Comparison of ENCODE assay signal across 8 cellular contexts in the genomic region with DNA sequence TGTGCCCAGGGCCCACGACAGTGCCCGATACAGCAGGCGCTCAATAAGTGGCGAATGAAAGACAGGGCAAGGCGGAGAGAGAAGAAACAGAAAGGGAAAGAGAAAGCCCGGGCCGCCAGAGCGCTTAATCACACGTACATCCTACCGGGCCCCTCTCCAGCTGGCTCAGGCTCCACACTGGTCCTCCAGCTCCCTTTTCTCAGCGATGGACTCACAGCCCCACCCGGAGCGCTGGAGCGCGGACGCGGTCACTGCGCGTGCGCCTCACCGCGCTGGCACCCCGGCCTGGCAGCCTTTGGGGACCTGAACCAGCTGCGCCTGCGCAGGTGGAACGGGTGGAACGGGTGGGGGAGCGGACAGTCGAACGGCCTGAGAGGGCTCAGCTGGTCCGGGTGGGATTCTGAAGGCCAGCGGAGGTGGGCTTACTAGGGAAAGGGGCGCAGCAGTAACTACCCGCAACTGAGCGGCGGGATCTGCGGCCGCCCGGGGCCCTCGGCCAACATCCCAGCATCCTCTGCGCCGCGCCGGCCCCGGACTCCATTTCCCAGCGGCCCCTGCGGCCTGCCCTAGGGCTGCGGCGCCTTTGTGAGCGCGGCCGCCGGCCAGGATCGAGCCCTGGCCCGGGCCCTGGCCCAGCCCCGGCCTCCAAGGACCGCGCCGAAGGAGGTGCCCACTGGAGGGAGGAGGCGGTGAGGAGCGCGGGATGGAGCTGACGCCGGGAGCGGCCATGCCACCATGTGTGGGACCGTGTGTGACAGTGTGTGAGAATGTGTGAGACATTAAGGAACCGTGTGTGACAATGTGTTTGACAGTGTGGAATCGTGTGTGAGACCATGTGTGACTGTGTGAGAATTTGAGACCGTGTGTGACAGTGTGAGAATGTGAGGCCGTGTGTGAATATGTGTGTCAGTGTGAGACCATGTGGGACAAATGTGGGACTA. TPM values are rescaled to one million over a fixed set of nuclear protein-coding genes. Genes with fewer than 3 reads are reported as not detected.
DNase-seq lines count a peak whose midpoint lies in the region.

A gene (plus strand): TSS at position 569 of the 941 bp plus-strand sequence. CDS start 2,783 bp downstream, outside the sequence.

- H3K27me3 ChIP-seq in MG63: no peaks in the 10 kb centered on the region

- H3K9me3 Mint-ChIP-seq in activated naive CD4-positive, alpha-beta T cell treated with anti-CD3 and anti-CD28 coated beads, Interleukin-2, amount 50 U/mL, for 24 hours: peaks cover 37% of the 10 kb centered on the region

- peak within 1 kb of the TSS; percentile 88 for H3K4me3 Mint-ChIP-seq in activated naive CD4-positive, alpha-beta T cell treated with anti-CD3 and anti-CD28 coated beads, Interleukin-2, amount 50 U/mL, for 24 hours

- H3K36me3 Mint-ChIP-seq in activated naive CD4-positive, alpha-beta T cell treated with anti-CD3 and anti-CD28 coated beads, Interleukin-2, amount 50 U/mL, for 24 hours: peaks cover 52% of the 10 kb centered on the region

- no peaks in the 10 kb centered on the region for H3K27me3 Mint-ChIP-seq in activated naive CD4-positive, alpha-beta T cell treated with anti-CD3 and anti-CD28 coated beads, Interleukin-2, amount 50 U/mL, for 24 hours

- peak within 1 kb of the TSS; percentile 100 for H3K27ac Mint-ChIP-seq in activated naive CD4-positive, alpha-beta T cell treated with anti-CD3 and anti-CD28 coated beads, Interleukin-2, amount 50 U/mL, for 24 hours

- H3K36me3 ChIP-seq in MG63: peaks cover 13% of the 10 kb centered on the region

- peaks cover 32% of the 10 kb centered on the region for H3K4me1 Mint-ChIP-seq in activated naive CD4-positive, alpha-beta T cell treated with anti-CD3 and anti-CD28 coated beads, Interleukin-2, amount 50 U/mL, for 24 hours

- peak within 1 kb of the TSS; percentile 75 for H3K4me3 ChIP-seq in MG63

- peaks cover 35% of the 10 kb centered on the region for H3K9me3 ChIP-seq in MG63

- DNase-seq in ELF-1 (ENCODE audit: low read depth, low spot score) (peak; percentile 92), H4 (ENCODE audit: low spot score) (peak; percentile 96), MG63 (peak; percentile 95), SK-N-DZ (ENCODE audit: low spot score) (peak; percentile 81), globus pallidus (ENCODE audit: low spot score) (peak; percentile 94), nucleus accumbens (lab: John Stamatoyannopoulos, UW) (peak; percentile 38 to 97 (median 92)), superior temporal gyrus (ENCODE audit: extremely low spot score) (peak; percentile 96)

RNA-seq across cellular contexts. Expression of the gene that starts here (rescaled TPM):
- total RNA-seq in H4 (2014; rRNA removed; shearing (Covaris generic)): 10.6 and 12.4 TPM in 2 replicates
- total RNA-seq in MG63 (2014; rRNA removed; shearing (Covaris generic); ENCODE audit: low replicate concordance): 4.7 and 9.6 TPM in 2 replicates
- polyA plus RNA-seq in SK-N-DZ (2014; cell fraction: cytosol; rRNA removed): 2.4 and 4.9 TPM in 2 replicates
- polyA plus RNA-seq in SK-N-DZ (2014; cell fraction: nucleus; rRNA removed): 2.1 and 8.3 TPM in 2 replicates

Comparison
In these comparisons a context has a peak if more than half of its experiments do, and no peak if none do; other contexts are left out.
1. Peak in every context shown above with its lines: DNase-seq and H3K4me3 ChIP-seq.